Comparison of ENCODE assay signal across 10 cellular contexts in genomic region chr9:79611091-79611614, GRCh38. TPM values are rescaled to one million over a fixed set of nuclear protein-coding genes. Genes with fewer than 3 reads are reported as not detected.
DNase-seq lines count a peak whose midpoint lies in the region; ATAC-seq, FAIRE-seq and TF ChIP-seq lines count a peak whose summit lies in the region.
"Had no signal": no experiment of that assay in that cellular context is flagged by ENCODE, and none has a peak within 500 bp of the region (broad histone marks: within the 10 kb centered on the region; RNA-seq: fewer than 3 reads in every experiment).

No MANE protein-coding gene starts in this region.

- H4K20me1 ChIP-seq in OCI-LY3 (ENCODE audit: insufficient read depth, low read length) = peaks cover 11% of the 10 kb centered on the region

- CTCF ChIA-PET in CD4-positive, alpha-beta memory T cell (lab: Charles Lee; ENCODE audit: partially characterized antibody) = no interaction called here
- CTCF ChIA-PET in CD4-positive, alpha-beta T cell (lab: Charles Lee) = no interaction called here

- 0 out of 2 replicates have a peak overlapping the region, but pooled peaks have one; percentile 17 for H3K4me3 ChIP-seq in OCI-LY3 (ENCODE audit: low read length)
- H3K4me3 ChIP-seq in CD4-positive, alpha-beta memory T cell (ENCODE audit: low read length in 2 of 2) = no peak overlapping the region
- no peak overlapping the region for H3K4me3 ChIP-seq in suprapubic skin
- H3K4me3 ChIP-seq: SK-N-MC had no signal

- peaks cover 41 to 71% (median 57%) of the 10 kb centered on the region in 4 donors for H3K4me1 Mint-ChIP-seq in CD4-positive, alpha-beta memory T cell
- H3K4me1 Mint-ChIP-seq in CD4-positive, alpha-beta T cell (ENCODE audit: low read depth) = peaks cover 78% of the 10 kb centered on the region

- intact Hi-C loops in CD4-positive, alpha-beta memory T cell (cut with micrococcal nuclease) = no loop called here
- intact Hi-C loops in left colon (cut with DNase I, micrococcal nuclease) = no loop called here
- intact Hi-C loops in CD4-positive, alpha-beta T cell (cut with DNase I, micrococcal nuclease) = no loop called here

- H3K36me3 ChIP-seq in OCI-LY3 (replicated peaks; ENCODE audit: low read depth, low read length) (no peaks in the 10 kb centered on the region), suprapubic skin (no peaks in the 10 kb centered on the region)
- H3K36me3 ChIP-seq in CD4-positive, alpha-beta memory T cell (ENCODE audit: insufficient read depth, low read length) = no peaks in the 10 kb centered on the region

- POLR2A ChIA-PET in CD4-positive, alpha-beta memory T cell (lab: Charles Lee; ENCODE audit: partially characterized antibody) = interaction anchor here (1.2 to 1.7 kb wide), 2 partner anchors 13 to 29 kb away, joined by 4 to 5 read pairs; no protein-coding TSS in a partner anchor
- POLR2A ChIA-PET in CD4-positive, alpha-beta T cell (lab: Charles Lee) = no interaction called here

- H3K27me3 ChIP-seq in OCI-LY3 (ENCODE audit: low read depth, low read length) (no peaks in the 10 kb centered on the region), suprapubic skin (no peaks in the 10 kb centered on the region)
- H3K27me3 ChIP-seq in CD4-positive, alpha-beta memory T cell (ENCODE audit: insufficient read depth, low read length) = no peaks in the 10 kb centered on the region
- no peaks in the 10 kb centered on the region for H3K27me3 ChIP-seq in CD4-positive, alpha-beta T cell (ENCODE audit: control insufficient read depth, insufficient read depth, low read length)

- peak overlapping the region; percentile 22 for H3K27ac ChIP-seq in OCI-LY3 (ENCODE audit: low read length)
- H3K27ac ChIP-seq in CD4-positive, alpha-beta memory T cell (ENCODE audit: low read depth, low read length) = no peak overlapping the region
- H3K27ac ChIP-seq in CD4-positive, alpha-beta T cell (ENCODE audit: low read depth, low read length) = no peak overlapping the region
- no peak overlapping the region for H3K27ac ChIP-seq in suprapubic skin
- H3K27ac ChIP-seq: SK-N-MC had no signal

- peak overlapping the region; percentile 54 for H3K4me2 ChIP-seq in OCI-LY3 (ENCODE audit: low read length)

- peaks cover 4% of the 10 kb centered on the region; the same call in 1 of the 2 replicates for H3K79me2 ChIP-seq in OCI-LY3 (ENCODE audit: low read length)

- H3K9me3 Mint-ChIP-seq in CD4-positive, alpha-beta memory T cell = peaks cover 0 to 7% (median 2%) of the 10 kb centered on the region in 8 donors
- H3K9me3 Mint-ChIP-seq in CD4-positive, alpha-beta T cell = no peaks in the 10 kb centered on the region

- H3K27me3 Mint-ChIP-seq in CD4-positive, alpha-beta memory T cell = no peaks in the 10 kb centered on the region
- no peaks in the 10 kb centered on the region for H3K27me3 Mint-ChIP-seq in CD4-positive, alpha-beta T cell

- DNase-seq in GM18507 (ENCODE audit: extremely low spot score, insufficient read length, low read depth) (no peak), glomerular visceral epithelial cell (ENCODE audit: extremely low spot score) (peak; percentile 95), left colon (no peak), suprapubic skin (ENCODE audit: low spot score in 2 of 2) (no peak)
- no peak for DNase-seq in CD4-positive, alpha-beta memory T cell
- no peak for DNase-seq in CD4-positive, alpha-beta T cell
- DNase-seq: left cardiac atrium had no signal

- H3K9me3 ChIP-seq in OCI-LY3 (ENCODE audit: insufficient read depth, low read length) (no peaks in the 10 kb centered on the region), suprapubic skin (no peaks in the 10 kb centered on the region)
- no peaks in the 10 kb centered on the region for H3K9me3 ChIP-seq in CD4-positive, alpha-beta memory T cell (ENCODE audit: control insufficient read depth in 1 of 2, low read length in 2 of 2)
- no peaks in the 10 kb centered on the region for H3K9me3 ChIP-seq in CD4-positive, alpha-beta T cell (ENCODE audit: control insufficient read depth, low read length)

- peaks cover 18% of the 10 kb centered on the region for H3K4me1 ChIP-seq in OCI-LY3 (ENCODE audit: low read length)
- H3K4me1 ChIP-seq in CD4-positive, alpha-beta memory T cell (ENCODE audit: insufficient read depth, low read length) = peaks cover 4% of the 10 kb centered on the region
- peaks cover 16% of the 10 kb centered on the region for H3K4me1 ChIP-seq in suprapubic skin

- no peak for TF ChIP-seq CTCF in OCI-LY3 (IDR thresholded peaks at IDR 0.05; ENCODE audit: low read depth, low read length)
- TF ChIP-seq CTCF in CD4-positive, alpha-beta T cell (IDR thresholded peaks at IDR 0.05) = no peak
- no peak for TF ChIP-seq CTCF in suprapubic skin (IDR thresholded peaks at IDR 0.05)

- no peak overlapping the region for H2AFZ ChIP-seq in OCI-LY3 (ENCODE audit: low read depth, low read length)

- peak; percentile 69 for FAIRE-seq in GM18507 (lab: Jason Lieb, UNC)

- TF ChIP-seq EP300 in suprapubic skin (IDR thresholded peaks at IDR 0.05) = no peak

- 82% methylated on average over 1 of the region's 1 CpG for WGBS in suprapubic skin

- TF ChIP-seq POLR2A in suprapubic skin (IDR thresholded peaks at IDR 0.05) = no peak

- no peak overlapping the region for H3K9ac ChIP-seq in OCI-LY3 (ENCODE audit: low read length)

- peak; percentile 89 for ATAC-seq in HG02678 (IDR thresholded peaks at IDR 0.05; ENCODE audit: unreplicated experiment)
- ATAC-seq in left colon = no peak
- no peak for ATAC-seq in CD4-positive, alpha-beta T cell (ENCODE audit: poor library complexity)

- H3K27ac Mint-ChIP-seq in CD4-positive, alpha-beta memory T cell = peak overlapping the region in 2 of 7 donors; percentile 15 to 66
- no peak overlapping the region for H3K27ac Mint-ChIP-seq in CD4-positive, alpha-beta T cell

- no peak overlapping the region for H3K4me3 Mint-ChIP-seq in CD4-positive, alpha-beta memory T cell
- no peak overlapping the region for H3K4me3 Mint-ChIP-seq in CD4-positive, alpha-beta T cell

- peaks cover 20 to 22% of the 10 kb centered on the region in 2 donors for H3K36me3 Mint-ChIP-seq in CD4-positive, alpha-beta memory T cell
- peaks cover 22% of the 10 kb centered on the region for H3K36me3 Mint-ChIP-seq in CD4-positive, alpha-beta T cell (ENCODE audit: low read depth)

RNA-seq across cellular contexts. Expression of gene TLE4, which starts 39.4 kb away (rescaled TPM):
- 100 to 1,000 TPM in 1 of 2 experiments, 10 to 100 TPM in 1; 98.6 to 101 TPM for total RNA-seq in CD4-positive, alpha-beta memory T cell
- polyA plus RNA-seq in CD4-positive, alpha-beta memory T cell = 10 to 100 TPM; 27.9 to 45.7 TPM
- total RNA-seq in left colon = 10 to 100 TPM; 22.2 to 29.8 TPM
- 100 to 1,000 TPM; 125 to 136 TPM for total RNA-seq in CD4-positive, alpha-beta T cell
- 100 to 1,000 TPM in 1 of 4 donors, 10 to 100 TPM in 3; 44.3 to 109 (median 67.0) TPM for total RNA-seq in suprapubic skin
